10 cellular contexts compared by ENCODE assay signal in genomic region chr14:105859717-105860614, GRCh38.
A peak's percentile ranks its signal among the peaks of the same experiment; 100 is the strongest.
DNase-seq lines count a peak whose midpoint lies in the region; ATAC-seq and TF ChIP-seq lines count a peak whose summit lies in the region.
"Had no signal": no experiment of that assay in that cellular context is flagged by ENCODE, and none has a peak within 500 bp of the region (broad histone marks: within the 10 kb centered on the region; RNA-seq: fewer than 3 reads in every experiment).

No MANE protein-coding gene starts in this region.

- no peaks in the 10 kb centered on the region for H3K9me3 ChIP-seq in body of pancreas
- H3K9me3 ChIP-seq in esophagus squamous epithelium, result peaks cover 0 to 12% (median 7%) of the 10 kb centered on the region in 3 donors

- no peak for TF ChIP-seq CTCF in GM12865 (IDR thresholded peaks at IDR 0.05; ENCODE audit: insufficient read depth, low read depth, low read length, missing control alignments)
- TF ChIP-seq CTCF in body of pancreas (IDR thresholded peaks at IDR 0.05), result no peak
- TF ChIP-seq CTCF in esophagus squamous epithelium (IDR thresholded peaks at IDR 0.05), result no peak

- H3K36me3 ChIP-seq in body of pancreas (replicated peaks in 1 of 2; ENCODE audit: insufficient read depth in 1 of 2, low read depth in 2 of 2), result no peaks in the 10 kb centered on the region
- no peaks in the 10 kb centered on the region for H3K36me3 ChIP-seq in esophagus squamous epithelium

- H3K4me3 ChIP-seq in GM12865 (ENCODE audit: low read depth, low read length), result peak overlapping the region; percentile 78
- H3K4me3 ChIP-seq in body of pancreas, result no peak overlapping the region
- peak overlapping the region in 1 of 4 donors; percentile 30 for H3K4me3 ChIP-seq in esophagus squamous epithelium

- WGBS in body of pancreas, 2 donors, result 64 to 75% methylated on average over 8 to 10 of the region's 11 CpGs
- 72 to 83% methylated on average over 1 to 4 of the region's 11 CpGs for WGBS in esophagus squamous epithelium, 2 donors

- H3K27me3 ChIP-seq in body of pancreas, result no peaks in the 10 kb centered on the region
- peaks cover 0 to 7% (median 0%) of the 10 kb centered on the region in 4 donors for H3K27me3 ChIP-seq in esophagus squamous epithelium

- DNase-seq in GM12865 (ENCODE audit: low read depth) (peak; percentile 12), T-helper 1 cell (peak; percentile 23 to 82 (median 44)), body of pancreas (peak; percentile 1 to 8 (median 2)), posterior vena cava (ENCODE audit: low spot score) (peak; percentile 73), Kasumi-1 (lab: John Stamatoyannopoulos, UW) (no peak), esophagus squamous epithelium (lab: John Stamatoyannopoulos, UW) (no peak), medulla oblongata (ENCODE audit: extremely low spot score) (no peak)
- DNase-seq: NCI-H748 treated with DMSO at 0.1 percent for 48 hours had no signal

- H3K4me1 ChIP-seq in body of pancreas (no peaks in the 10 kb centered on the region), esophagus squamous epithelium (no peaks in the 10 kb centered on the region)

- no peak for TF ChIP-seq POLR2A in body of pancreas (IDR thresholded peaks at IDR 0.05)
- TF ChIP-seq POLR2A in esophagus squamous epithelium (IDR thresholded peaks at IDR 0.05), result no peak

- H3K27ac ChIP-seq in body of pancreas (no peak overlapping the region), esophagus squamous epithelium (no peak overlapping the region)

- ATAC-seq in body of pancreas (no peak), GM18909 (IDR thresholded peaks at IDR 0.05; ENCODE audit: poor library complexity, unreplicated experiment) (no peak)
- ATAC-seq: HCT116 had no signal

- intact Hi-C loops in body of pancreas (cut with DNase I) (no loop called here), posterior vena cava (cut with DNase I) (no loop called here), esophagus squamous epithelium (cut with DNase I) (no loop called here)

Comparison
In these comparisons a context has a peak if more than half of its experiments do, and no peak if none do; other contexts are left out.
1. DNase-seq: peak in GM12865 (single experiment), T-helper 1 cell (5 of 5), body of pancreas (4 of 4) and posterior vena cava (single experiment); none in Kasumi-1 (0 of 2), esophagus squamous epithelium (single experiment) and medulla oblongata (single experiment).